14 cellular contexts compared by ENCODE assay signal in genomic region chr17:67420994-67421393, GRCh38. TPM values are rescaled to one million over a fixed set of nuclear protein-coding genes. Genes with fewer than 3 reads are reported as not detected.
DNase-seq lines count a peak whose midpoint lies in the region; ATAC-seq, FAIRE-seq and TF ChIP-seq lines count a peak whose summit lies in the region.
"Had no signal": no experiment of that assay in that cellular context is flagged by ENCODE, and none has a peak within 500 bp of the region (broad histone marks: within the 10 kb centered on the region; RNA-seq: fewer than 3 reads in every experiment).

No MANE protein-coding gene starts in this region.

- H3K9ac ChIP-seq in endothelial cell of umbilical vein (replicated peaks; ENCODE audit: extremely low read depth, insufficient read depth, low read length): no peak overlapping the region

- H3K36me3 ChIP-seq in Peyer's patch (no peaks in the 10 kb centered on the region), endothelial cell of umbilical vein (ENCODE audit: control insufficient read depth in 2 of 2, extremely low read depth in 1 of 2, insufficient read depth in 2 of 2, low read length in 2 of 2) (no peaks in the 10 kb centered on the region)
- H3K36me3 ChIP-seq: SJSA1, thoracic aorta had no signal

- dilution Hi-C loops in endothelial cell of umbilical vein (cut with MboI; ENCODE audit: extremely low pct_ligation_motif_present, low sequenced_read_pairs): no loop called here

- peaks cover 0 to 27% (median 7%) of the 10 kb centered on the region in 4 donors for H3K4me1 ChIP-seq in Peyer's patch
- peaks cover 17% of the 10 kb centered on the region for H3K4me1 ChIP-seq in endothelial cell of umbilical vein (ENCODE audit: control insufficient read depth, extremely low read depth, insufficient read depth, low read length)

- no TSS peak for BruUV-seq in endothelial cell of umbilical vein (replicated peaks; lab: Mats Ljungman, UMichigan)

- peak; percentile 47 for FAIRE-seq in endothelial cell of umbilical vein (lab: Jason Lieb, UNC)

- no peak for TF ChIP-seq POLR2A in Peyer's patch (IDR thresholded peaks at IDR 0.05)
- no peak for TF ChIP-seq POLR2A in endothelial cell of umbilical vein (IDR thresholded peaks at IDR 0.05; ENCODE audit: low read depth, low read length)

- intact Hi-C loops in activated CD4-positive, alpha-beta T cell treated with anti-CD3 and anti-CD28 coated beads for 36 hours (cut with DNase I, micrococcal nuclease): loop anchor here (1.0 to 2.0 kb wide), 2 partner anchors 16 to 54 kb away; no protein-coding TSS in a partner anchor
- intact Hi-C loops in endothelial cell of umbilical vein (cut with micrococcal nuclease): no loop called here

- no peak for ATAC-seq in activated CD4-positive, alpha-beta T cell treated with anti-CD3 and anti-CD28 coated beads for 36 hours
- ATAC-seq in GM18873 (IDR thresholded peaks at IDR 0.05; ENCODE audit: low FRiP score, unreplicated experiment): no peak
- ATAC-seq: GM23338 had no signal

- peaks cover 7% of the 10 kb centered on the region for H3K36me3 Mint-ChIP-seq in activated CD4-positive, alpha-beta T cell treated with anti-CD3 and anti-CD28 coated beads for 36 hours (ENCODE audit: low read depth)

- no peaks in the 10 kb centered on the region for H3K27me3 Mint-ChIP-seq in activated CD4-positive, alpha-beta T cell treated with anti-CD3 and anti-CD28 coated beads for 36 hours

- DNase-seq in activated CD4-positive, alpha-beta T cell treated with anti-CD3 and anti-CD28 coated beads for 36 hours: no peak
- DNase-seq in activated CD4-positive, alpha-beta T cell treated with anti-CD3 and anti-CD28 coated beads, Interleukin-2, amount 50 U/mL, for 4 hours: no peak
- no peak for DNase-seq in Peyer's patch
- no peak for DNase-seq in endothelial cell of umbilical vein (ENCODE audit: low read depth, low spot score)
- no peak for DNase-seq in stimulated activated CD4-positive, alpha-beta T cell treated with anti-CD3 and anti-CD28 coated beads, Interleukin-15, amount 100 ng/mL, for 24 hours
- no peak for DNase-seq in NCI-H345 (lab: John Stamatoyannopoulos, UW)
- DNase-seq: dorsolateral prefrontal cortex, NCI-H1092, NCI-H524 treated with DMSO at 0.1 percent for 48 hours had no signal

- H3K9me1 ChIP-seq in endothelial cell of umbilical vein (replicated peaks; ENCODE audit: control insufficient read depth, extremely low read depth, insufficient read depth, low read length): no peaks in the 10 kb centered on the region

- H3K27ac Mint-ChIP-seq in activated CD4-positive, alpha-beta T cell treated with anti-CD3 and anti-CD28 coated beads for 36 hours: peak overlapping the region; percentile 88

- no peaks in the 10 kb centered on the region for H4K20me1 ChIP-seq in endothelial cell of umbilical vein (replicated peaks; ENCODE audit: control insufficient read depth, extremely low read depth, insufficient read depth, low read length)

- peaks cover 71% of the 10 kb centered on the region for H3K4me1 Mint-ChIP-seq in activated CD4-positive, alpha-beta T cell treated with anti-CD3 and anti-CD28 coated beads for 36 hours

- CTCF ChIA-PET in activated CD4-positive, alpha-beta T cell treated with anti-CD3 and anti-CD28 coated beads for 36 hours (lab: Charles Lee): interaction anchor here (0.7 to 3.4 kb wide), 11 partner anchors 10 to 269 kb away, joined by 3 to 16 read pairs (median 3); no protein-coding TSS in a partner anchor
- CTCF ChIA-PET in endothelial cell of umbilical vein (lab: Charles Lee): interaction anchor here (1.1 to 2.8 kb wide), 2 partner anchors 46 to 55 kb away, joined by 3 to 15 read pairs; no protein-coding TSS in a partner anchor

- TF ChIP-seq CTCF in Peyer's patch (IDR thresholded peaks at IDR 0.05) (no peak), endothelial cell of umbilical vein (IDR thresholded peaks at IDR 0.05; ENCODE audit: extremely low read depth in 1 of 2, insufficient read depth in 1 of 2, low read depth in 1 of 2, low read length in 2 of 2) (no peak)

- no peaks in the 10 kb centered on the region for H3K27me3 ChIP-seq in Peyer's patch
- no peaks in the 10 kb centered on the region for H3K27me3 ChIP-seq in endothelial cell of umbilical vein (ENCODE audit: control insufficient read depth in 2 of 2, insufficient read depth in 2 of 2, low read length in 2 of 2)
- H3K27me3 ChIP-seq: dorsolateral prefrontal cortex, SJSA1 had no signal

- POLR2A ChIA-PET in activated CD4-positive, alpha-beta T cell treated with anti-CD3 and anti-CD28 coated beads for 36 hours (lab: Charles Lee): interaction anchor here (1.0 to 3.8 kb wide), 3 partner anchors 11 to 56 kb away, joined by 3 to 18 read pairs (median 5); no protein-coding TSS in a partner anchor
- POLR2A ChIA-PET in endothelial cell of umbilical vein (lab: Charles Lee): no interaction called here

- H3K9me3 ChIP-seq in Peyer's patch (no peaks in the 10 kb centered on the region), endothelial cell of umbilical vein (replicated peaks; ENCODE audit: control insufficient read depth, insufficient read depth, low read length) (no peaks in the 10 kb centered on the region)
- H3K9me3 ChIP-seq: SJSA1, thoracic aorta had no signal

- no peaks in the 10 kb centered on the region for H3K9me3 Mint-ChIP-seq in activated CD4-positive, alpha-beta T cell treated with anti-CD3 and anti-CD28 coated beads for 36 hours (ENCODE audit: low read depth)
- H3K9me3 Mint-ChIP-seq: GM23338 had no signal

- H3K4me3 Mint-ChIP-seq in activated CD4-positive, alpha-beta T cell treated with anti-CD3 and anti-CD28 coated beads for 36 hours: peak overlapping the region; percentile 4
- H3K4me3 Mint-ChIP-seq: GM23338 had no signal

- H3K79me2 ChIP-seq in endothelial cell of umbilical vein (ENCODE audit: control insufficient read depth, insufficient read depth, low read length): no peaks in the 10 kb centered on the region

- H3K27ac ChIP-seq in Peyer's patch (peak overlapping the region; percentile 62 to 94 (median 80)), endothelial cell of umbilical vein (ENCODE audit: insufficient read depth, low read depth, low read length) (peak overlapping the region; percentile 59), skin epidermis (peak overlapping the region in 13 of 21 experiments; percentile 2 to 80 (median 32))
- H3K27ac ChIP-seq: thoracic aorta had no signal

- H2AFZ ChIP-seq in endothelial cell of umbilical vein (ENCODE audit: low read depth, low read length): no peak overlapping the region
- H2AFZ ChIP-seq: GM23338 had no signal

- H3K4me3 ChIP-seq in Peyer's patch (no peak overlapping the region), endothelial cell of umbilical vein (replicated peaks in 1 of 3; ENCODE audit: insufficient read depth in 1 of 3, low read depth in 1 of 3, low read length in 3 of 3) (no peak overlapping the region), skin epidermis (no peak overlapping the region)
- H3K4me3 ChIP-seq: dorsolateral prefrontal cortex, GM23338, SJSA1, thoracic aorta had no signal

- H3K4me2 ChIP-seq in endothelial cell of umbilical vein (ENCODE audit: insufficient read depth, low read length): no peak overlapping the region

TF ChIP-seq in endothelial cell of umbilical vein, 7 proteins besides CTCF, POLR2A, EP300 and RAD21:
- TF ChIP-seq GATA2 (IDR thresholded peaks at IDR 0.05; ENCODE audit: insufficient read depth, insufficient read length, low read depth, low read length): no peak
- no peak for TF ChIP-seq POLR2AphosphoS5 (IDR thresholded peaks at IDR 0.05; ENCODE audit: insufficient read depth, low read depth, low read length)
- TF ChIP-seq JUN (IDR thresholded peaks at IDR 0.05; ENCODE audit: borderline replicate concordance, insufficient read depth, insufficient read length, low read depth): no peak
- TF ChIP-seq MYC (IDR thresholded peaks at IDR 0.05; ENCODE audit: low read depth, low read length): no peak
- no peak for TF ChIP-seq EZH2 (IDR thresholded peaks at IDR 0.05; ENCODE audit: borderline replicate concordance, low read depth, low read length, severe bottlenecking)
- TF ChIP-seq FOS (IDR thresholded peaks at IDR 0.05; ENCODE audit: borderline replicate concordance, insufficient read depth, low read length): no peak
- TF ChIP-seq, protein P1, sequence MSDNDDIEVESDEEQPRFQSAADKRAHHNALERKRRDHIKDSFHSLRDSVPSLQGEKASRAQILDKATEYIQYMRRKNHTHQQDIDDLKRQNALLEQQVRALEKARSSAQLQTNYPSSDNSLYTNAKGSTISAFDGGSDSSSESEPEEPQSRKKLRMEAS (IDR thresholded peaks at IDR 0.05; ENCODE audit: insufficient read depth, insufficient read length): no peak

RNA-seq across cellular contexts. Expression of gene PITPNC1, which starts 43.9 kb away (rescaled TPM):
- 10 to 100 TPM; 41.6 to 56.3 TPM for total RNA-seq in activated CD4-positive, alpha-beta T cell treated with anti-CD3 and anti-CD28 coated beads for 36 hours
- 10 to 100 TPM in 1 of 4 donors, 1 to 10 TPM in 3; 1.9 to 12.4 (median 5.2) TPM for total RNA-seq in Peyer's patch
- total RNA-seq in endothelial cell of umbilical vein: 9.6 and 10.5 TPM in 2 replicates
- 2.0 and 2.4 TPM in 2 replicates for polyA plus RNA-seq in endothelial cell of umbilical vein
- polyA plus RNA-seq in endothelial cell of umbilical vein (2011; cell fraction: cytosol; rRNA removed): 4.4 and 5.0 TPM in 2 replicates
- 4.2 and 4.5 TPM in 2 replicates for polyA plus RNA-seq in endothelial cell of umbilical vein (2011; cell fraction: nucleus; rRNA removed)
- 8.9 and 11.9 TPM in 2 replicates for polyA plus RNA-seq in endothelial cell of umbilical vein (2012)
- 5.0 and 6.5 TPM in 2 replicates for polyA minus RNA-seq in endothelial cell of umbilical vein
- polyA minus RNA-seq in endothelial cell of umbilical vein (2011; cell fraction: cytosol; rRNA and poly(A)+ RNA removed): 9.3 TPM
- 6.4 TPM in 2 replicates for polyA minus RNA-seq in endothelial cell of umbilical vein (2011; cell fraction: nucleus; rRNA and poly(A)+ RNA removed)

RNA-seq across cellular contexts. Expression of gene PSMD12, which starts 54.6 kb away (rescaled TPM):
- total RNA-seq in activated CD4-positive, alpha-beta T cell treated with anti-CD3 and anti-CD28 coated beads for 36 hours: 100 to 1,000 TPM; 100 to 101 TPM
- total RNA-seq in Peyer's patch (10 to 100 TPM; 15.2 to 23.1 (median 17.1) TPM), endothelial cell of umbilical vein (69.8 and 73.0 TPM in 2 replicates)
- polyA plus RNA-seq in endothelial cell of umbilical vein: 8.8 and 14.1 TPM in 2 replicates
- 24.1 and 28.1 TPM in 2 replicates for polyA plus RNA-seq in endothelial cell of umbilical vein (2011; cell fraction: cytosol; rRNA removed)
- 23.4 and 37.2 TPM in 2 replicates for polyA plus RNA-seq in endothelial cell of umbilical vein (2011; cell fraction: nucleus; rRNA removed)
- 53.5 and 93.2 TPM in 2 replicates for polyA plus RNA-seq in endothelial cell of umbilical vein (2012)
- 13.4 and 16.3 TPM in 2 replicates for polyA minus RNA-seq in endothelial cell of umbilical vein
- polyA minus RNA-seq in endothelial cell of umbilical vein (2011; cell fraction: cytosol; rRNA and poly(A)+ RNA removed): 78.7 TPM
- 23.9 and 30.1 TPM in 2 replicates for polyA minus RNA-seq in endothelial cell of umbilical vein (2011; cell fraction: nucleus; rRNA and poly(A)+ RNA removed)
